Comparison of ENCODE assay signal across 18 cellular contexts in the genomic region with DNA sequence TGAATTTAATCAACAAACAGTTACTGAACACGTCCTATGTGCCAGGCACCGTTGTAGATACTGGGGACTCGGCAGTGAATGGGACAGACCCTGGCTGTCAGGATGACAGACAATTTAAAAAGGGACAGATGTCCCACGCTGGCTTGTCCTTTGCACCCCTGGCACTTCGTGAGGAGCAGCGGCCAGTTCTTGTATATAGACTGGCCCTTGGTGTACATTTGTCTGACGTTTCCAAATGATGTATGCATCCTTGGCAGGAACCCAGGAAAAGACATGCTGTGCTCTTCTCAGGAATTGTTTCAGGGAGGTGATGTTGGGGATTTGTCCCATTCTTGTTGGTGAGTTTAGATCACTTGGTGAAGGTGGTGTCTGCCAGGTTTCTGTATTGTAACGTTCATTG. TPM values are rescaled to one million over a fixed set of nuclear protein-coding genes. Genes with fewer than 3 reads are reported as not detected.
DNase-seq lines count a peak whose midpoint lies in the region; ATAC-seq and TF ChIP-seq lines count a peak whose summit lies in the region.
"Had no signal": no experiment of that assay in that cellular context is flagged by ENCODE, and none has a peak within 500 bp of the region (broad histone marks: within the 10 kb centered on the region; RNA-seq: fewer than 3 reads in every experiment).

No MANE protein-coding gene starts in this region.

- H3K9ac ChIP-seq in rectal smooth muscle tissue (ENCODE audit: low read length): no peak overlapping the region

- H3K4me3 ChIP-seq in coronary artery: no peak overlapping the region
- peak overlapping the region; percentile 38 for H3K4me3 ChIP-seq in rectal smooth muscle tissue (ENCODE audit: low read length)
- H3K4me3 ChIP-seq: heart left ventricle, SK-N-MC had no signal

- peaks cover 26% of the 10 kb centered on the region for H3K4me1 ChIP-seq in rectal smooth muscle tissue (ENCODE audit: control insufficient read depth, insufficient read depth, low read length)

- H3K36me3 Mint-ChIP-seq in HFFc6 (ENCODE audit: low read depth) (peaks cover 48% of the 10 kb centered on the region), progenitor cell of endocrine pancreas (ENCODE audit: insufficient read depth) (peaks cover 7% of the 10 kb centered on the region)

- peaks cover 17% of the 10 kb centered on the region for H3K36me3 ChIP-seq in rectal smooth muscle tissue (ENCODE audit: control insufficient read depth, insufficient read depth, low read length)

- H3K4me1 Mint-ChIP-seq in HFFc6 (ENCODE audit: low read depth) (peaks cover 50% of the 10 kb centered on the region), progenitor cell of endocrine pancreas (ENCODE audit: low read depth) (no peaks in the 10 kb centered on the region)

- ATAC-seq in HG02759 (IDR thresholded peaks at IDR 0.05; ENCODE audit: unreplicated experiment): no peak
- no peak for ATAC-seq in GM18498 (IDR thresholded peaks at IDR 0.05; ENCODE audit: unreplicated experiment)
- ATAC-seq: activated T-cell treated with anti-CD3 and anti-CD28 coated beads, Interleukin-2, amount 50 U/mL, for 72 hours; heart left ventricle; naive thymus-derived CD8-positive, alpha-beta T cell had no signal

- no peaks in the 10 kb centered on the region for H3K27me3 Mint-ChIP-seq in HFFc6 (ENCODE audit: insufficient read depth)
- H3K27me3 Mint-ChIP-seq in progenitor cell of endocrine pancreas: no peaks in the 10 kb centered on the region
- H3K27me3 Mint-ChIP-seq: naive thymus-derived CD8-positive, alpha-beta T cell had no signal

- H3K27ac Mint-ChIP-seq in HFFc6 (peak overlapping the region; percentile 78), progenitor cell of endocrine pancreas (no peak overlapping the region)

- TF ChIP-seq CTCF in HFFc6 (IDR thresholded peaks at IDR 0.05): no peak
- no peak for TF ChIP-seq CTCF in coronary artery (IDR thresholded peaks at IDR 0.05)
- no peak for TF ChIP-seq CTCF in progenitor cell of endocrine pancreas (IDR thresholded peaks at IDR 0.05; ENCODE audit: unreplicated experiment)

- DNase-seq in DMS 273 (lab: John Stamatoyannopoulos, UW; ENCODE audit: unreplicated experiment) (peak; percentile 48), DMS 273 treated with DMSO at 0.1 percent for 48 hours (lab: John Stamatoyannopoulos, UW) (no peak), HFFc6 (no peak), coronary artery (ENCODE audit: low spot score) (no peak), progenitor cell of endocrine pancreas (ENCODE audit: low spot score, unreplicated experiment) (no peak)
- DNase-seq: activated T-cell treated with anti-CD3 and anti-CD28 coated beads, Interleukin-2, amount 50 U/mL, for 72 hours; C1 segment of cervical spinal cord; DND-41; Karpas-422; NCI-H1105 treated with DMSO at 0.1 percent for 48 hours; small intestine had no signal

- H3K4me3 Mint-ChIP-seq in HFFc6 (peak overlapping the region; percentile 13; the same call in 1 of the 2 replicates), progenitor cell of endocrine pancreas (ENCODE audit: low read depth) (no peak overlapping the region)
- H3K4me3 Mint-ChIP-seq: activated T-cell treated with anti-CD3 and anti-CD28 coated beads, Interleukin-2, amount 50 U/mL, for 72 hours; naive thymus-derived CD8-positive, alpha-beta T cell had no signal

- H3K27ac ChIP-seq in coronary artery (peak overlapping the region; percentile 11 to 45), rectal smooth muscle tissue (ENCODE audit: low read depth, low read length) (peak overlapping the region; percentile 99)
- H3K27ac ChIP-seq: 22Rv1, SK-N-MC had no signal

- H3K9me3 Mint-ChIP-seq in HFFc6: no peaks in the 10 kb centered on the region
- H3K9me3 Mint-ChIP-seq in progenitor cell of endocrine pancreas (ENCODE audit: low read depth): no peaks in the 10 kb centered on the region
- H3K9me3 Mint-ChIP-seq: activated T-cell treated with anti-CD3 and anti-CD28 coated beads, Interleukin-2, amount 50 U/mL, for 72 hours; naive thymus-derived CD8-positive, alpha-beta T cell had no signal

- H3K27me3 ChIP-seq in rectal smooth muscle tissue (ENCODE audit: control insufficient read depth, insufficient read depth, low read length): no peaks in the 10 kb centered on the region
- H3K27me3 ChIP-seq: heart left ventricle had no signal

RNA-seq across cellular contexts. Expression of gene IL4R, which starts 21.1 kb away (rescaled TPM):
- total RNA-seq in HFFc6 (2021; fragmentation: NEBNext Ultra II Directional; extraction: Animal tissue kit (Norgen Biotek cat#: 25700)): 10 to 100 TPM; 20.0 to 27.0 (median 23.2) TPM
- total RNA-seq in progenitor cell of endocrine pancreas: 23.4 and 23.6 TPM in 2 replicates
